8 cellular contexts compared by ENCODE assay signal in genomic region chr5:55307383-55308253, GRCh38. TPM values are rescaled to one million over a fixed set of nuclear protein-coding genes. Genes with fewer than 3 reads are reported as not detected.
DNase-seq lines count a peak whose midpoint lies in the region; ATAC-seq and TF ChIP-seq lines count a peak whose summit lies in the region.

A gene with protein sequence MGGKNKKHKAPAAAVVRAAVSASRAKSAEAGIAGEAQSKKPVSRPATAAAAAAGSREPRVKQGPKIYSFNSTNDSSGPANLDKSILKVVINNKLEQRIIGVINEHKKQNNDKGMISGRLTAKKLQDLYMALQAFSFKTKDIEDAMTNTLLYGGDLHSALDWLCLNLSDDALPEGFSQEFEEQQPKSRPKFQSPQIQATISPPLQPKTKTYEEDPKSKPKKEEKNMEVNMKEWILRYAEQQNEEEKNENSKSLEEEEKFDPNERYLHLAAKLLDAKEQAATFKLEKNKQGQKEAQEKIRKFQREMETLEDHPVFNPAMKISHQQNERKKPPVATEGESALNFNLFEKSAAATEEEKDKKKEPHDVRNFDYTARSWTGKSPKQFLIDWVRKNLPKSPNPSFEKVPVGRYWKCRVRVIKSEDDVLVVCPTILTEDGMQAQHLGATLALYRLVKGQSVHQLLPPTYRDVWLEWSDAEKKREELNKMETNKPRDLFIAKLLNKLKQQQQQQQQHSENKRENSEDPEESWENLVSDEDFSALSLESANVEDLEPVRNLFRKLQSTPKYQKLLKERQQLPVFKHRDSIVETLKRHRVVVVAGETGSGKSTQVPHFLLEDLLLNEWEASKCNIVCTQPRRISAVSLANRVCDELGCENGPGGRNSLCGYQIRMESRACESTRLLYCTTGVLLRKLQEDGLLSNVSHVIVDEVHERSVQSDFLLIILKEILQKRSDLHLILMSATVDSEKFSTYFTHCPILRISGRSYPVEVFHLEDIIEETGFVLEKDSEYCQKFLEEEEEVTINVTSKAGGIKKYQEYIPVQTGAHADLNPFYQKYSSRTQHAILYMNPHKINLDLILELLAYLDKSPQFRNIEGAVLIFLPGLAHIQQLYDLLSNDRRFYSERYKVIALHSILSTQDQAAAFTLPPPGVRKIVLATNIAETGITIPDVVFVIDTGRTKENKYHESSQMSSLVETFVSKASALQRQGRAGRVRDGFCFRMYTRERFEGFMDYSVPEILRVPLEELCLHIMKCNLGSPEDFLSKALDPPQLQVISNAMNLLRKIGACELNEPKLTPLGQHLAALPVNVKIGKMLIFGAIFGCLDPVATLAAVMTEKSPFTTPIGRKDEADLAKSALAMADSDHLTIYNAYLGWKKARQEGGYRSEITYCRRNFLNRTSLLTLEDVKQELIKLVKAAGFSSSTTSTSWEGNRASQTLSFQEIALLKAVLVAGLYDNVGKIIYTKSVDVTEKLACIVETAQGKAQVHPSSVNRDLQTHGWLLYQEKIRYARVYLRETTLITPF (N-terminal part only) (minus strand): TSS chr5:55307694. CDS start chr5:55307573, 121 bp downstream.
TSS of gene MTREX (plus strand) at chr5:55307989. CDS start at chr5:55308014, 25 bp downstream.

- TF ChIP-seq POLR2A in testis (IDR thresholded peaks at IDR 0.05) = no peak

- H3K4me1 ChIP-seq in SK-N-SH (ENCODE audit: control insufficient read depth in 1 of 2, insufficient read depth in 2 of 2, low read depth in 1 of 2, low read length in 1 of 2) (peaks cover 14 to 22% of the 10 kb centered on the region in 2 experiments), testis (peaks cover 26% of the 10 kb centered on the region)

- H3K9ac ChIP-seq in SK-N-SH = peak within 1 kb of the TSS; percentile 90

- no peaks in the 10 kb centered on the region for H3K9me2 ChIP-seq in SK-N-SH

- intact Hi-C loops in testis (cut with DNase I; ENCODE audit: low total_unique reads) = no loop called here

- H3F3A ChIP-seq in SK-N-SH (replicated peaks; ENCODE audit: insufficient read depth) = peaks cover 12% of the 10 kb centered on the region

- H3K27ac ChIP-seq in SK-N-SH (ENCODE audit: low read depth in 2 of 2, low read length in 1 of 2) = peak within 1 kb of the TSS; percentile 97
- H3K27ac ChIP-seq in testis = peak within 1 kb of the TSS; percentile 96 to 98

- no peak for TF ChIP-seq EP300 in SK-N-SH (IDR thresholded peaks at IDR 0.05; ENCODE audit: borderline replicate concordance in 1 of 2, low read depth in 1 of 2, low read length in 1 of 2)

- POLR2A ChIA-PET in GM10248 (lab: Yijun Ruan, JAX) = interaction anchor here (0.6 to 1.0 kb wide), 3 partner anchors 9 to 1496 kb away, joined by 3 read pairs; no protein-coding TSS in a partner anchor
- POLR2A ChIA-PET in SK-N-SH (lab: Yijun Ruan, JAX) = interaction anchor here (1.2 kb wide), 1 partner anchor 406 kb away, joined by 5 read pairs; no protein-coding TSS in a partner anchor

- H2AFZ ChIP-seq in SK-N-SH (ENCODE audit: low read depth) = peak within 1 kb of the TSS; percentile 88

- TF ChIP-seq RAD21 in SK-N-SH (IDR thresholded peaks at IDR 0.05; ENCODE audit: low read length) = no peak

- H3K79me2 ChIP-seq in SK-N-SH (ENCODE audit: insufficient read depth) = peaks cover 95% of the 10 kb centered on the region

- WGBS in SK-N-SH (ENCODE audit: low lambda C conversion rate) = under 1% methylated on average over 47 of the region's 62 CpGs
- 0% methylated on average over 27 to 50 of the region's 62 CpGs for WGBS in testis, 2 donors

- DNase-seq in GM10248 (ENCODE audit: extremely low spot score) (peak; percentile 89), NCI-H1092 (lab: John Stamatoyannopoulos, UW) (peak; percentile 80), SK-N-SH (peak; percentile 91), glomerular visceral epithelial cell (ENCODE audit: extremely low spot score) (peak; percentile 91), omental fat pad (ENCODE audit: low spot score) (peak; percentile 72), testis (peak; percentile 95)
- peak; percentile 88 for DNase-seq in activated naive CD4-positive, alpha-beta T cell treated with anti-CD3 and anti-CD28 coated beads, Interleukin-2, amount 50 U/mL, for 16 hours

- TF ChIP-seq CTCF in GM10248 (IDR thresholded peaks at IDR 0.05; ENCODE audit: control extremely low read depth, extremely low read depth, low read depth, missing control alignments) = no peak
- TF ChIP-seq CTCF in SK-N-SH (IDR thresholded peaks at IDR 0.05) = no peak
- no peak for TF ChIP-seq CTCF in omental fat pad (IDR thresholded peaks at IDR 0.05)
- TF ChIP-seq CTCF in testis (IDR thresholded peaks at IDR 0.05) = peak in 1 of 3 experiments; percentile 35

- H4K20me1 ChIP-seq in SK-N-SH (ENCODE audit: insufficient read depth) = peaks cover 20% of the 10 kb centered on the region; the same call in 1 of the 2 replicates

- no peaks in the 10 kb centered on the region for H3K9me3 ChIP-seq in SK-N-SH
- H3K9me3 ChIP-seq in testis = no peaks in the 10 kb centered on the region

- H3K4me3 ChIP-seq in SK-N-SH (ENCODE audit: low read depth in 2 of 2, low read length in 1 of 2) = peak within 1 kb of the TSS; percentile 93 to 98
- H3K4me3 ChIP-seq in testis = peak within 1 kb of the TSS; percentile 91 to 96

- CTCF ChIA-PET in GM10248 (lab: Yijun Ruan, JAX) (interaction anchor here (0.6 to 1.8 kb wide), 8 partner anchors 9 to 384 kb away, joined by 3 to 7 read pairs (median 4); no protein-coding TSS in a partner anchor), SK-N-SH (lab: Yijun Ruan, JAX) (interaction anchor here (0.9 to 2.0 kb wide), 4 partner anchors 36 to 80 kb away, joined by 3 to 5 read pairs (median 4); partner anchors contain the start of gene CCNO)

- H3K4me2 ChIP-seq in SK-N-SH = peak within 1 kb of the TSS; percentile 87

- H3K36me3 ChIP-seq in SK-N-SH (replicated peaks in 1 of 2; ENCODE audit: control insufficient read depth in 1 of 2, insufficient read depth in 2 of 2, low read length in 1 of 2) (peaks cover 7 to 15% of the 10 kb centered on the region in 2 experiments), testis (ENCODE audit: low read depth, missing control alignments) (no peaks in the 10 kb centered on the region)

- H3K27me3 ChIP-seq in SK-N-SH (ENCODE audit: insufficient read depth) (no peaks in the 10 kb centered on the region), testis (no peaks in the 10 kb centered on the region)

- peak; percentile 94 for ATAC-seq in HG02610 (IDR thresholded peaks at IDR 0.05; ENCODE audit: unreplicated experiment)
- ATAC-seq in omental fat pad (ENCODE audit: low FRiP score) = peak; percentile 89

TF ChIP-seq in SK-N-SH, 30 proteins besides CTCF, POLR2A, EP300 and RAD21 (continues in another document):
- TF ChIP-seq NRF1 (IDR thresholded peaks at IDR 0.05; ENCODE audit: low read depth, low read length) (no peak), TEAD4 (IDR thresholded peaks at IDR 0.05; ENCODE audit: borderline replicate concordance, insufficient read depth) (no peak), SMC3 (IDR thresholded peaks at IDR 0.05; ENCODE audit: low read depth, low read length) (no peak), FOXJ3 (CRISPR knock-in tag; IDR thresholded peaks at IDR 0.05) (no peak), TCF12 (IDR thresholded peaks at IDR 0.05) (0 out of 2 replicates have a peak, but pooled peaks have one; percentile 20), MXI1 (IDR thresholded peaks at IDR 0.05; ENCODE audit: low read depth, low read length) (peak; percentile 84; the same call in 1 of the 2 replicates), PBX3 (IDR thresholded peaks at IDR 0.05) (peak; percentile 48; the same call in 1 of the 2 replicates), MEF2A (IDR thresholded peaks at IDR 0.05; ENCODE audit: borderline replicate concordance, low read depth) (no peak), ZBTB33 (IDR thresholded peaks at IDR 0.05; ENCODE audit: borderline replicate concordance, low read depth) (no peak), SIN3A (IDR thresholded peaks at IDR 0.05; ENCODE audit: borderline replicate concordance, low read depth, low read length) (0 out of 2 replicates have a peak, but pooled peaks have one; percentile 4), RCOR1 (IDR thresholded peaks at IDR 0.05; ENCODE audit: low read length) (peak; percentile 41; the same call in 1 of the 2 replicates), RFX5 (IDR thresholded peaks at IDR 0.05; ENCODE audit: low read length) (no peak), CHD2 (IDR thresholded peaks at IDR 0.05; ENCODE audit: low read length, partially characterized antibody) (peak; percentile 72)

RNA-seq across cellular contexts. Expression of the first gene that starts in this region (rescaled TPM):
- polyA plus RNA-seq in SK-N-SH (2012; rRNA removed) (2.1 and 2.2 TPM in 2 replicates), testis (ENCODE audit: insufficient read depth, low read depth, low replicate concordance) (8.8 TPM)
- polyA plus RNA-seq in SK-N-SH (2012; cell fraction: cytosol; rRNA removed) = 3.4 and 4.9 TPM in 2 replicates
- 2.5 and 4.5 TPM in 2 replicates for polyA plus RNA-seq in SK-N-SH (2012; cell fraction: nucleus; rRNA removed)
- total RNA-seq in omental fat pad (10 to 100 TPM; 23.0 to 29.2 (median 25.7) TPM), testis (10 to 100 TPM; 19.0 to 26.8 TPM)

RNA-seq across cellular contexts. Expression of gene MTREX, which starts in this region (rescaled TPM):
- polyA plus RNA-seq in SK-N-SH (2012; rRNA removed) = 11.2 and 12.1 TPM in 2 replicates
- polyA plus RNA-seq in SK-N-SH (2012; cell fraction: cytosol; rRNA removed) = 14.9 and 22.6 TPM in 2 replicates
- 7.3 and 17.5 TPM in 2 replicates for polyA plus RNA-seq in SK-N-SH (2012; cell fraction: nucleus; rRNA removed)
- 100 to 1,000 TPM in 1 of 4 donors, 10 to 100 TPM in 3; 82.5 to 102 (median 86.1) TPM for total RNA-seq in omental fat pad
- 100 to 1,000 TPM; 108 to 126 TPM for total RNA-seq in testis
- polyA plus RNA-seq in testis (ENCODE audit: insufficient read depth, low read depth, low replicate concordance) = 33.7 TPM

Comparison
In these comparisons a context has a peak if more than half of its experiments do, and no peak if none do; other contexts are left out.
1. Peak in every context shown above with its lines: DNase-seq, ATAC-seq, H3K4me3 ChIP-seq and H3K27ac ChIP-seq.